Comparison of ENCODE assay signal across 1 cellular context in the genomic region with DNA sequence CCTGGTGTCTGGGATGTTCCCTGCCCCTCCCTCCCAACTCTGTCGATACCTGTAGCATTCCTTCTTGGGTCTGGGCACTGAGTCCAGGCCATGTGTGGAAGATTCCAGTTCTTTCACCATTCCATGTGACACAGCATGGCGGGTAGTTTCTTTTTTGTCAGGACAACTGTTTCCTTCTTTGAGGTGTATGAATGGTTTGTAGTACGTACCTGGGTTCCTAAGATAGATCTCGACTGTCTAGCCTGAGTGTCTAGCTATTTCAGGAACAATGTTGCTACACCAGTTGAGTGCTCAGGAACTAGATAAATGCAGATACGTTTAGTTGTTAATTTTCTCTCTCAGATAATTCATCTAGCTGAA.
TF ChIP-seq lines count a peak whose summit lies in the region.

No MANE protein-coding gene starts in this region.

TF ChIP-seq in IMR-90, 13 proteins besides CTCF, POLR2A, EP300 and RAD21:
- no peak for TF ChIP-seq FOS (IDR thresholded peaks at IDR 0.05; ENCODE audit: low read depth, low read length)
- TF ChIP-seq MAZ (IDR thresholded peaks at IDR 0.05; ENCODE audit: borderline replicate concordance, low read depth, low read length) = no peak
- no peak for TF ChIP-seq MAFK (IDR thresholded peaks at IDR 0.05; ENCODE audit: low read depth, low read length)
- TF ChIP-seq MXI1 (IDR thresholded peaks at IDR 0.05; ENCODE audit: borderline replicate concordance, low read depth, low read length) = no peak
- no peak for TF ChIP-seq RCOR1 (IDR thresholded peaks at IDR 0.05; ENCODE audit: insufficient replicate concordance, low read length)
- TF ChIP-seq CEBPB (IDR thresholded peaks at IDR 0.05; ENCODE audit: low read depth, low read length) = no peak
- TF ChIP-seq RFX5 (IDR thresholded peaks at IDR 0.05; ENCODE audit: low read depth, low read length) = no peak
- TF ChIP-seq CHD1 (IDR thresholded peaks at IDR 0.05; ENCODE audit: low read depth, low read length) = no peak
- TF ChIP-seq BHLHE40 (IDR thresholded peaks at IDR 0.05; ENCODE audit: low read depth, low read length) = no peak
- TF ChIP-seq SMC3 (IDR thresholded peaks at IDR 0.05; ENCODE audit: low read depth, low read length) = no peak
- TF ChIP-seq, protein P1, sequence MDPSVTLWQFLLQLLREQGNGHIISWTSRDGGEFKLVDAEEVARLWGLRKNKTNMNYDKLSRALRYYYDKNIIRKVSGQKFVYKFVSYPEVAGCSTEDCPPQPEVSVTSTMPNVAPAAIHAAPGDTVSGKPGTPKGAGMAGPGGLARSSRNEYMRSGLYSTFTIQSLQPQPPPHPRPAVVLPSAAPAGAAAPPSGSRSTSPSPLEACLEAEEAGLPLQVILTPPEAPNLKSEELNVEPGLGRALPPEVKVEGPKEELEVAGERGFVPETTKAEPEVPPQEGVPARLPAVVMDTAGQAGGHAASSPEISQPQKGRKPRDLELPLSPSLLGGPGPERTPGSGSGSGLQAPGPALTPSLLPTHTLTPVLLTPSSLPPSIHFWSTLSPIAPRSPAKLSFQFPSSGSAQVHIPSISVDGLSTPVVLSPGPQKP (IDR thresholded peaks at IDR 0.05; ENCODE audit: borderline replicate concordance, low read depth, low read length) = no peak
- no peak for TF ChIP-seq NFE2L2 (IDR thresholded peaks at IDR 0.05; ENCODE audit: low read depth, low read length)
- TF ChIP-seq, protein P2, sequence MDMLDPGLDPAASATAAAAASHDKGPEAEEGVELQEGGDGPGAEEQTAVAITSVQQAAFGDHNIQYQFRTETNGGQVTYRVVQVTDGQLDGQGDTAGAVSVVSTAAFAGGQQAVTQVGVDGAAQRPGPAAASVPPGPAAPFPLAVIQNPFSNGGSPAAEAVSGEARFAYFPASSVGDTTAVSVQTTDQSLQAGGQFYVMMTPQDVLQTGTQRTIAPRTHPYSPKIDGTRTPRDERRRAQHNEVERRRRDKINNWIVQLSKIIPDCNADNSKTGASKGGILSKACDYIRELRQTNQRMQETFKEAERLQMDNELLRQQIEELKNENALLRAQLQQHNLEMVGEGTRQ (IDR thresholded peaks at IDR 0.05; ENCODE audit: low read depth, low read length) = no peak
